In the genomic region with DNA sequence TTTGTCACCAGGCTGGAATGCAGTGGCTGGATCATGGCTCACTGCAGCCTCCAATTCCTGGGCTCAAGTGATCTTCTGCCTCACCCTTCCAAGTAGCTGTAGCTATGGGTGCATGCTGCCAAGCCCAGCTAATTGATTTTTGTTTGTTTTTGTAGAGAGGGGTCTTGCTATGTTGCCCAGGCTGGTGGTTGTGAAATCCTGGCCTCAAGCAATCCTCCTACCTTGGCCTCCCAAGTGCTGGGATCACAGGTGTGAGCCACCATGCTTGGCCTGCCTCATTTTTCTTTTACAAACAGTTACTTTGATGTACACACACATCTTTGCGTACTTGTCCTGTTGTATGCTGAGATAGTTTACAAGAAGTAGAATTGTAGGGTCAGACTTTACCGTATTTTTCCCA, we compare ENCODE assay signal across 27 cellular contexts. TPM values are rescaled to one million over a fixed set of nuclear protein-coding genes. Genes with fewer than 3 reads are reported as not detected.
DNase-seq lines count a peak whose midpoint lies in the region; ATAC-seq, FAIRE-seq and TF ChIP-seq lines count a peak whose summit lies in the region.
"Had no signal": no experiment of that assay in that cellular context is flagged by ENCODE, and none has a peak within 500 bp of the region (broad histone marks: within the 10 kb centered on the region; RNA-seq: fewer than 3 reads in every experiment).

No MANE protein-coding gene starts in this region.

- H4K20me1 ChIP-seq in HepG2 (ENCODE audit: insufficient read depth, low read length) (peaks cover 3% of the 10 kb centered on the region; the same call in 1 of the 2 replicates), astrocyte (ENCODE audit: insufficient read depth, low read length) (peaks cover 5% of the 10 kb centered on the region), GM23248 (ENCODE audit: insufficient read depth) (peaks cover 6% of the 10 kb centered on the region; the same call in 1 of the 2 replicates)

- H3K9me3 ChIP-seq in HepG2 (ENCODE audit: low read length) (no peaks in the 10 kb centered on the region), right lobe of liver (no peaks in the 10 kb centered on the region), HEK293 (ENCODE audit: control insufficient read depth, insufficient read depth, low read depth, low read length) (no peaks in the 10 kb centered on the region), astrocyte (ENCODE audit: insufficient read depth, low read depth, low read length) (no peaks in the 10 kb centered on the region), GM23248 (ENCODE audit: low read depth) (no peaks in the 10 kb centered on the region)
- H3K9me3 ChIP-seq: BLaER1, HAP-1, left ventricle myocardium inferior, ovary had no signal

- H3K27ac ChIP-seq in HepG2 (ENCODE audit: extremely low read length, insufficient read depth, low read length) (no peak overlapping the region), right lobe of liver (no peak overlapping the region), HEK293 (ENCODE audit: extremely low read depth, low read depth, low read length) (no peak overlapping the region), astrocyte (ENCODE audit: low read depth, low read length) (no peak overlapping the region), GM23248 (no peak overlapping the region)
- H3K27ac ChIP-seq: BLaER1, brain microvascular endothelial cell, left ventricle myocardium inferior, ovary had no signal

- TF ChIP-seq RAD21 in HepG2 (CRISPR knock-in tag; IDR thresholded peaks at IDR 0.05): no peak

- BruUV-seq in HepG2 (replicated peaks; lab: Mats Ljungman, UMichigan): no TSS peak

- TF ChIP-seq CTCF in HepG2 (CRISPR knock-in tag; IDR thresholded peaks at IDR 0.05) (no peak), right lobe of liver (IDR thresholded peaks at IDR 0.05) (no peak), HEK293 (tag by site-specific recombination; IDR thresholded peaks at IDR 0.05) (no peak), astrocyte (IDR thresholded peaks at IDR 0.05; ENCODE audit: insufficient read depth, low read depth, low read length) (no peak)

- H3K9me3 Mint-ChIP-seq in astrocyte (ENCODE audit: unreplicated experiment): no peaks in the 10 kb centered on the region

- H3K9me2 ChIP-seq in GM23248 (ENCODE audit: insufficient read depth): no peaks in the 10 kb centered on the region

- POLR2A ChIA-PET in HepG2 (lab: Yijun Ruan, JAX): no interaction called here
- POLR2A ChIA-PET in HEK293 (lab: Yijun Ruan, JAX): interaction anchor here (0.9 kb wide), 1 partner anchor 20 kb away, joined by 3 read pairs; no protein-coding TSS in a partner anchor

- H3K4me1 Mint-ChIP-seq in astrocyte (ENCODE audit: low read depth, unreplicated experiment): peaks cover 7% of the 10 kb centered on the region

- H3K79me2 ChIP-seq in HepG2 (ENCODE audit: insufficient read depth, low read length) (peaks cover 40% of the 10 kb centered on the region), astrocyte (ENCODE audit: insufficient read depth, low read length) (peaks cover 70% of the 10 kb centered on the region), GM23248 (ENCODE audit: insufficient read depth) (peaks cover 100% of the 10 kb centered on the region)

- H2AFZ ChIP-seq in HepG2 (ENCODE audit: low read length) (no peak overlapping the region), astrocyte (ENCODE audit: low read depth, low read length) (no peak overlapping the region), GM23248 (no peak overlapping the region)

- H3K4me3 ChIP-seq in HepG2 (replicated peaks in 1 of 3; ENCODE audit: insufficient read depth in 1 of 3, low read depth in 2 of 3, low read length in 3 of 3) (no peak overlapping the region), right lobe of liver (no peak overlapping the region), HEK293 (ENCODE audit: low read depth, low read length) (no peak overlapping the region), astrocyte (ENCODE audit: insufficient read depth, low read depth, low read length) (no peak overlapping the region), GM23248 (no peak overlapping the region)
- H3K4me3 ChIP-seq: BLaER1, HAP-1, left ventricle myocardium inferior, ovary, smooth muscle cell had no signal

- TF ChIP-seq POLR2A in HepG2 (IDR thresholded peaks at IDR 0.05; ENCODE audit: insufficient read depth in 1 of 2, low read depth in 2 of 2, low read length in 2 of 2): no peak
- TF ChIP-seq POLR2A in right lobe of liver (IDR thresholded peaks at IDR 0.05): no peak

- FAIRE-seq in HepG2 (lab: Jason Lieb, UNC) (no peak), astrocyte (lab: Jason Lieb, UNC) (peak; percentile 83), urothelium cell line (lab: Jason Lieb, UNC) (peak; percentile 86)

- TF ChIP-seq EP300 in HepG2 (IDR thresholded peaks at IDR 0.05; ENCODE audit: low read depth in 2 of 2, low read length in 2 of 2) (no peak), HepG2 (CRISPR knock-in tag; IDR thresholded peaks at IDR 0.05; ENCODE audit: borderline replicate concordance) (no peak)

- in situ Hi-C loops in HepG2 (cut with HindIII; ENCODE audit: extremely low pct_ligation_motif_present, low pct_unique_long_range_greater_than_20kb) (no loop called here), GM23248 (cut with MboI) (no loop called here)

- no peaks in the 10 kb centered on the region for H3K27me3 ChIP-seq in HepG2 (ENCODE audit: control insufficient read depth in 1 of 2, insufficient read depth in 2 of 2, low read length in 2 of 2)
- no peaks in the 10 kb centered on the region for H3K27me3 ChIP-seq in right lobe of liver
- no peaks in the 10 kb centered on the region for H3K27me3 ChIP-seq in astrocyte (ENCODE audit: insufficient read depth, low read length)
- H3K27me3 ChIP-seq in GM23248 (replicated peaks; ENCODE audit: insufficient read depth): no peaks in the 10 kb centered on the region
- H3K27me3 ChIP-seq: BLaER1, brain microvascular endothelial cell, ovary had no signal

- H3K27me3 Mint-ChIP-seq in astrocyte (ENCODE audit: low read depth, unreplicated experiment): no peaks in the 10 kb centered on the region

- peaks cover 6% of the 10 kb centered on the region for H3F3A ChIP-seq in GM23248 (ENCODE audit: insufficient read depth)

- H3K4me3 Mint-ChIP-seq in astrocyte (ENCODE audit: unreplicated experiment): no peak overlapping the region

- peak overlapping the region; percentile 26 for H3K27ac Mint-ChIP-seq in astrocyte (ENCODE audit: unreplicated experiment)

- H3K36me3 ChIP-seq in HepG2 (replicated peaks in 1 of 2; ENCODE audit: control insufficient read depth in 1 of 2, insufficient read depth in 2 of 2, low read length in 2 of 2) (peaks cover 11 to 69% of the 10 kb centered on the region in 2 experiments), right lobe of liver (peaks cover 2 to 74% (median 31%) of the 10 kb centered on the region in 4 donors), HEK293 (ENCODE audit: control insufficient read depth in 2 of 2, insufficient read depth in 1 of 2, low read length in 2 of 2) (peaks cover 57 to 77% of the 10 kb centered on the region in 2 experiments), astrocyte (ENCODE audit: insufficient read depth, low read length) (peaks cover 50% of the 10 kb centered on the region), GM23248 (ENCODE audit: low read depth) (peaks cover 49% of the 10 kb centered on the region)
- H3K36me3 ChIP-seq: ovary had no signal

- H3K9ac ChIP-seq in HepG2 (ENCODE audit: insufficient read depth, low read depth, low read length) (no peak overlapping the region), astrocyte (ENCODE audit: low read length) (no peak overlapping the region), GM23248 (no peak overlapping the region)
- H3K9ac ChIP-seq: BLaER1 had no signal

- peaks cover 12% of the 10 kb centered on the region for H3K36me3 Mint-ChIP-seq in astrocyte (ENCODE audit: low read depth, unreplicated experiment)

- intact Hi-C loops in HepG2 (cut with micrococcal nuclease; ENCODE audit: unreplicated experiment) (no loop called here), right lobe of liver (cut with DNase I) (no loop called here)

- H3K4me2 ChIP-seq in HepG2 (ENCODE audit: low read depth, low read length) (no peak overlapping the region), astrocyte (ENCODE audit: low read length) (no peak overlapping the region), GM23248 (ENCODE audit: unreplicated experiment) (no peak overlapping the region)
- H3K4me2 ChIP-seq: BLaER1, smooth muscle cell had no signal

- ATAC-seq in HepG2: no peak
- ATAC-seq in right lobe of liver: no peak
- ATAC-seq: SK-N-SH treated with all-trans-retinoic acid at 6 μM for 48 hours had no signal

- WGBS in HepG2 (ENCODE audit: low lambda C conversion rate): 94% methylated on average over 2 of the region's 2 CpGs
- 100% methylated on average over 2 of the region's 2 CpGs for WGBS in right lobe of liver (ENCODE audit: insufficient coverage, low coverage, low lambda C conversion rate, missing lambda C conversion rate)
- WGBS in GM23248 (ENCODE audit: low coverage in 1 of 2, low lambda C conversion rate in 2 of 2, missing lambda C conversion rate in 2 of 2), 2 experiments: 96 to 98% methylated on average over 2 of the region's 2 CpGs

- H3K4me1 ChIP-seq in HepG2 (ENCODE audit: insufficient read depth, low read length) (no peaks in the 10 kb centered on the region), right lobe of liver (peaks cover 0 to 9% (median 4%) of the 10 kb centered on the region in 4 donors), HEK293 (ENCODE audit: control insufficient read depth, insufficient read depth, low read length) (no peaks in the 10 kb centered on the region), astrocyte (ENCODE audit: insufficient read depth, low read length) (peaks cover 7% of the 10 kb centered on the region), GM23248 (ENCODE audit: insufficient read depth) (peaks cover 26% of the 10 kb centered on the region)
- H3K4me1 ChIP-seq: HAP-1 had no signal

- CTCF ChIA-PET in HepG2 (lab: Yijun Ruan, JAX; ENCODE audit: low intra/inter-chr PET ratio, low total read pairs) (no interaction called here), HEK293 (lab: Yijun Ruan, JAX) (interaction anchor here (1.8 kb wide), 1 partner anchor 20 kb away, joined by 6 read pairs; no protein-coding TSS in a partner anchor)

- no peak for DNase-seq in HepG2 (ENCODE audit: low spot score)
- DNase-seq in right lobe of liver: no peak
- no peak for DNase-seq in astrocyte (ENCODE audit: low read depth)
- DNase-seq in urothelium cell line (ENCODE audit: low spot score): no peak
- no peak for DNase-seq in nucleus accumbens (lab: John Stamatoyannopoulos, UW)
- DNase-seq in GM23248: no peak
- DNase-seq: activated CD4-positive, alpha-beta T cell treated with anti-CD3 and anti-CD28 coated beads for 4 hours; activated CD8-positive, alpha-beta memory T cell treated with anti-CD3 and anti-CD28 coated beads, Interleukin-2, amount 50 U/mL, for 48 hours; activated gamma-delta T cell treated with Interleukin-2 at 50 U/mL for 16 hours; brain microvascular endothelial cell; DMS79 treated with DMSO at 0.1 percent for 48 hours; Karpas-422; left ventricle myocardium inferior; mesendoderm; NCI-H1436 treated with DMSO at 0.1 percent for 48 hours; NCI-H446 treated with DMSO at 0.1 percent for 48 hours; NCI-H82; ovary; retina; stimulated activated CD4-positive, alpha-beta T cell treated with anti-CD3 and anti-CD28 coated beads, Interleukin-2, amount 100 ng/mL, for 24 hours; T-helper 2 cell; trophoblast cell had no signal

RNA-seq across cellular contexts. Expression of a gene that starts 13.1 kb away (rescaled TPM):
- total RNA-seq in HepG2 (2016; rRNA removed; fragmentation: Illumina TruSeq; extraction: Trizol) (16.8 and 23.2 TPM in 2 replicates), right lobe of liver (10 to 100 TPM; 12.3 to 38.7 (median 21.4) TPM), astrocyte (24.4 and 28.1 TPM in 2 replicates)
- 185 and 208 TPM in 2 replicates for total RNA-seq in HepG2 (2016; cell fraction: cytosol; rRNA removed; fragmentation: Illumina TruSeq; extraction: Trizol; ENCODE audit: low read depth)
- 13.8 and 24.0 TPM in 2 replicates for total RNA-seq in HepG2 (2016; cell fraction: insoluble cytoplasmic fraction; rRNA removed; fragmentation: Illumina TruSeq; extraction: Trizol)
- total RNA-seq in HepG2 (2016; cell fraction: membrane; rRNA removed; fragmentation: Illumina TruSeq; extraction: Trizol): 82.6 and 97.9 TPM in 2 replicates
- 25.9 and 32.4 TPM in 2 replicates for total RNA-seq in HepG2 (2016; cell fraction: nucleus; rRNA removed; fragmentation: Illumina TruSeq; extraction: Trizol)
- polyA plus RNA-seq in HepG2 (2011; rRNA removed) (5.0 and 6.0 TPM in 2 replicates), GM23248 (2016; fragmentation: Nextera tagmentation; extraction: Ambion mirVana) (30.4 and 34.8 TPM in 2 replicates)
- 1.1 and 3.2 TPM in 2 replicates for polyA plus RNA-seq in HepG2 (2011; cell fraction: cytosol; rRNA removed)
- 11.1 and 12.2 TPM in 2 replicates for polyA plus RNA-seq in HepG2 (2011; cell fraction: nucleus; rRNA removed)
- polyA plus RNA-seq in HepG2 (2012): 12.0 and 13.7 TPM in 2 replicates
- polyA plus RNA-seq in HepG2 (2016; cell fraction: cytosol; fragmentation: Illumina TruSeq; extraction: Trizol; ENCODE audit: low read depth): 0.16 and 0.49 TPM in 2 replicates
- polyA plus RNA-seq in HepG2 (2016; cell fraction: insoluble cytoplasmic fraction; fragmentation: Illumina TruSeq; extraction: Trizol; ENCODE audit: low read depth): 6.2 and 6.3 TPM in 2 replicates
- 0.37 and 0.38 TPM in 2 replicates for polyA plus RNA-seq in HepG2 (2016; cell fraction: membrane; fragmentation: Illumina TruSeq; extraction: Trizol; ENCODE audit: low read depth)
- polyA plus RNA-seq in HepG2 (2016; cell fraction: nucleus; fragmentation: Illumina TruSeq; extraction: Trizol; ENCODE audit: insufficient read depth, low read depth): 22.3 and 24.5 TPM in 2 replicates
- 17.9 and 18.3 TPM in 2 replicates for polyA minus RNA-seq in HepG2 (2011; rRNA and poly(A)+ RNA removed; ENCODE audit: low replicate concordance)
- polyA minus RNA-seq in HepG2 (2011; cell fraction: cytosol; rRNA and poly(A)+ RNA removed): 40.9 and 44.7 TPM in 2 replicates
- polyA minus RNA-seq in HepG2 (2011; cell fraction: nucleus; rRNA and poly(A)+ RNA removed): 80.1 and 85.7 TPM in 2 replicates
- total RNA-seq in GM23248 (2014; rRNA removed; shearing (Covaris generic)): 16.5 and 29.6 TPM in 2 replicates

RNA-seq across cellular contexts. Expression of a gene that starts 21.0 kb away (rescaled TPM):
- total RNA-seq in HepG2 (2016; rRNA removed; fragmentation: Illumina TruSeq; extraction: Trizol) (299 and 369 TPM in 2 replicates), right lobe of liver (100 to 1,000 TPM; 164 to 236 (median 183) TPM), astrocyte (120 and 128 TPM in 2 replicates)
- 264 and 285 TPM in 2 replicates for total RNA-seq in HepG2 (2016; cell fraction: cytosol; rRNA removed; fragmentation: Illumina TruSeq; extraction: Trizol; ENCODE audit: low read depth)
- total RNA-seq in HepG2 (2016; cell fraction: insoluble cytoplasmic fraction; rRNA removed; fragmentation: Illumina TruSeq; extraction: Trizol): 309 and 377 TPM in 2 replicates
- total RNA-seq in HepG2 (2016; cell fraction: membrane; rRNA removed; fragmentation: Illumina TruSeq; extraction: Trizol): 307 and 313 TPM in 2 replicates
- 175 and 186 TPM in 2 replicates for total RNA-seq in HepG2 (2016; cell fraction: nucleus; rRNA removed; fragmentation: Illumina TruSeq; extraction: Trizol)
- polyA plus RNA-seq in HepG2 (2011; rRNA removed) (179 and 216 TPM in 2 replicates), GM23248 (2016; fragmentation: Nextera tagmentation; extraction: Ambion mirVana) (205 and 208 TPM in 2 replicates)
- polyA plus RNA-seq in HepG2 (2011; cell fraction: cytosol; rRNA removed): 94.3 and 126 TPM in 2 replicates
- polyA plus RNA-seq in HepG2 (2011; cell fraction: nucleus; rRNA removed): 54.4 and 62.6 TPM in 2 replicates
- 148 and 182 TPM in 2 replicates for polyA plus RNA-seq in HepG2 (2012)
- 325 and 381 TPM in 2 replicates for polyA plus RNA-seq in HepG2 (2016; cell fraction: cytosol; fragmentation: Illumina TruSeq; extraction: Trizol; ENCODE audit: low read depth)
- polyA plus RNA-seq in HepG2 (2016; cell fraction: insoluble cytoplasmic fraction; fragmentation: Illumina TruSeq; extraction: Trizol; ENCODE audit: low read depth): 331 and 354 TPM in 2 replicates
- 233 and 259 TPM in 2 replicates for polyA plus RNA-seq in HepG2 (2016; cell fraction: membrane; fragmentation: Illumina TruSeq; extraction: Trizol; ENCODE audit: low read depth)
- polyA plus RNA-seq in HepG2 (2016; cell fraction: nucleus; fragmentation: Illumina TruSeq; extraction: Trizol; ENCODE audit: insufficient read depth, low read depth): 182 and 183 TPM in 2 replicates
- 35.8 and 38.7 TPM in 2 replicates for polyA minus RNA-seq in HepG2 (2011; rRNA and poly(A)+ RNA removed; ENCODE audit: low replicate concordance)
- 26.0 and 35.7 TPM in 2 replicates for polyA minus RNA-seq in HepG2 (2011; cell fraction: cytosol; rRNA and poly(A)+ RNA removed)
- polyA minus RNA-seq in HepG2 (2011; cell fraction: nucleus; rRNA and poly(A)+ RNA removed): 279 and 305 TPM in 2 replicates
- total RNA-seq in GM23248 (2014; rRNA removed; shearing (Covaris generic)): 80.7 and 99.5 TPM in 2 replicates
